ENCODE assay signal across 23 cellular contexts in genomic region chr12:27973487-27973890, GRCh38. TPM values are rescaled to one million over a fixed set of nuclear protein-coding genes. Genes with fewer than 3 reads are reported as not detected.
DNase-seq lines count a peak whose midpoint lies in the region; ATAC-seq and TF ChIP-seq lines count a peak whose summit lies in the region.
"Had no signal": no experiment of that assay in that cellular context is flagged by ENCODE, and none has a peak within 500 bp of the region (broad histone marks: within the 10 kb centered on the region; RNA-seq: fewer than 3 reads in every experiment).

No MANE protein-coding gene starts in this region.

- DNase-seq in DMS53 (lab: John Stamatoyannopoulos, UW) (peak; percentile 53), DMS53 treated with DMSO at 0.1 percent for 48 hours (lab: John Stamatoyannopoulos, UW; ENCODE audit: unreplicated experiment) (no peak), PC-3 (peak; percentile 94), fibroblast of gingiva (ENCODE audit: low read depth) (peak; percentile 24), renal cortical epithelial cell (ENCODE audit: low read depth) (peak; percentile 22), esophagus muscularis mucosa (ENCODE audit: extremely low spot score) (no peak)
- no peak for DNase-seq in activated CD4-positive, alpha-beta T cell treated with anti-CD3 and anti-CD28 coated beads, Interleukin-2, amount 50 U/mL, for 48 hours
- DNase-seq: 8988T; activated CD4-positive, alpha-beta T cell treated with anti-CD3 and anti-CD28 coated beads, Interleukin-2, amount 10 ng/mL, durations not matched to agents 7 days and 5 days; activated CD8-positive, alpha-beta memory T cell treated with anti-CD3 and anti-CD28 coated beads, Interleukin-2, amount 50 U/mL, for 48 hours; activated effector memory CD4-positive, alpha-beta T cell treated with anti-CD3 and anti-CD28 coated beads, Interleukin-2, amount 50 U/mL, for 16 hours; caudate nucleus; islet precursor cell; NCI-H1092; NCI-H2081 treated with DMSO at 0.1 percent for 48 hours; stimulated activated CD4-positive, alpha-beta T cell treated with anti-CD3 and anti-CD28 coated beads, Interleukin-2, amount 100 ng/mL, for 24 hours; stimulated activated naive CD8-positive, alpha-beta T cell treated with anti-CD3 and anti-CD28 coated beads, Interleukin-15, amount 100 ng/mL, for 72 hours; upper lobe of left lung had no signal

- no TSS peak for BruUV-seq in PC-3 (replicated peaks; lab: Mats Ljungman, UMichigan)

- H3K79me2 ChIP-seq in PC-3 (ENCODE audit: low read length), result peaks cover 43% of the 10 kb centered on the region

- POLR2A ChIA-PET in PC-3 (lab: Charles Lee; ENCODE audit: unreplicated experiment), result interaction anchor here (0.6 to 1.1 kb wide), 6 partner anchors 40 to 1249 kb away, joined by 3 to 29 read pairs (median 4); no protein-coding TSS in a partner anchor

- H3K4me1 ChIP-seq in PC-3 (ENCODE audit: insufficient read depth, low read length) (peaks cover 62% of the 10 kb centered on the region), esophagus muscularis mucosa (peaks cover 27 to 46% (median 44%) of the 10 kb centered on the region in 4 donors)
- H3K4me1 ChIP-seq: BE2C had no signal

- H3K36me3 ChIP-seq in PC-3 (ENCODE audit: low read depth, low read length), result peaks cover 2% of the 10 kb centered on the region
- no peaks in the 10 kb centered on the region for H3K36me3 ChIP-seq in esophagus muscularis mucosa
- H3K36me3 ChIP-seq: adrenal gland, BE2C, upper lobe of left lung had no signal

- peaks cover 18% of the 10 kb centered on the region for H3F3A ChIP-seq in PC-3 (ENCODE audit: low read length, unreplicated experiment)

- CTCF ChIA-PET in PC-3 (lab: Charles Lee), result interaction anchor here (0.7 kb wide), 1 partner anchor 55 kb away, joined by 3 read pairs; no protein-coding TSS in a partner anchor

- peak overlapping the region; percentile 75 for H3K9ac ChIP-seq in PC-3 (ENCODE audit: low read length)
- H3K9ac ChIP-seq: KMS-11 had no signal

- no peaks in the 10 kb centered on the region for H3K9me3 ChIP-seq in PC-3 (ENCODE audit: low read length)
- no peaks in the 10 kb centered on the region for H3K9me3 ChIP-seq in esophagus muscularis mucosa
- H3K9me3 ChIP-seq: adrenal gland, BE2C, upper lobe of left lung had no signal

- peak overlapping the region; percentile 1; the same call in 1 of the 2 replicates for H3K4me3 ChIP-seq in PC-3 (ENCODE audit: low read length)
- no peak overlapping the region for H3K4me3 ChIP-seq in esophagus muscularis mucosa
- H3K4me3 ChIP-seq: adrenal gland, lung, upper lobe of left lung had no signal

- WGBS in esophagus muscularis mucosa, result 69% methylated on average over 4 of the region's 4 CpGs

- ATAC-seq in PC-3, result no peak
- ATAC-seq in activated CD4-positive, CD25-positive, alpha-beta regulatory T cell treated with anti-CD3 and anti-CD28 coated beads, Interleukin-2, amount 50 U/mL, for 24 hours, result no peak
- ATAC-seq: stimulated activated naive CD8-positive, alpha-beta T cell treated with anti-CD3 and anti-CD28 coated beads, Interleukin-15, amount 100 ng/mL, for 72 hours had no signal

- no peaks in the 10 kb centered on the region for H3K27me3 ChIP-seq in PC-3 (ENCODE audit: low read length)
- H3K27me3 ChIP-seq in esophagus muscularis mucosa, result peaks cover 0 to 67% (median 18%) of the 10 kb centered on the region in 4 donors

- peaks cover 2% of the 10 kb centered on the region for H4K20me1 ChIP-seq in PC-3 (ENCODE audit: low read length)

- H3K9me2 ChIP-seq in PC-3 (replicated peaks; ENCODE audit: low read length), result no peaks in the 10 kb centered on the region

- no peak overlapping the region for H2AFZ ChIP-seq in PC-3 (ENCODE audit: low read length)

- TF ChIP-seq CTCF in PC-3 (conservative IDR thresholded peaks at IDR 0.05; ENCODE audit: low read depth, low read length) (no peak), esophagus muscularis mucosa (IDR thresholded peaks at IDR 0.05) (no peak)

- intact Hi-C loops in PC-3 (cut with micrococcal nuclease) (no loop called here), esophagus muscularis mucosa (cut with DNase I) (loop anchor here (10.0 kb wide), 1 partner anchor 901 kb away; no protein-coding TSS in a partner anchor)

- no peak for TF ChIP-seq POLR2A in esophagus muscularis mucosa (IDR thresholded peaks at IDR 0.05; ENCODE audit: low read depth)

- TF ChIP-seq EP300 in esophagus muscularis mucosa (IDR thresholded peaks at IDR 0.05), result no peak

- peak overlapping the region; percentile 8 for H3K4me2 ChIP-seq in PC-3 (ENCODE audit: low read length)
- H3K4me2 ChIP-seq: KMS-11 had no signal

- peak overlapping the region; percentile 76 for H3K27ac ChIP-seq in PC-3 (ENCODE audit: low read length)
- H3K27ac ChIP-seq in esophagus muscularis mucosa (replicated peaks in 1 of 4), result no peak overlapping the region
- H3K27ac ChIP-seq: adrenal gland, KMS-11, upper lobe of left lung had no signal

RNA-seq across cellular contexts. Expression of gene PTHLH, which starts 1.0 kb away (rescaled TPM):
- total RNA-seq in PC-3 (2014; rRNA removed) (383 and 414 TPM in 2 replicates), renal cortical epithelial cell (0.40 and 9.7 TPM in 2 replicates), esophagus muscularis mucosa (1 to 10 TPM; 2.5 to 5.5 (median 3.3) TPM)
- total RNA-seq: activated CD4-positive, alpha-beta T cell treated with anti-CD3 and anti-CD28 coated beads, Interleukin-2, amount 10 ng/mL, durations not matched to agents 7 days and 5 days had no signal

Comparison
In these comparisons a context has a peak if more than half of its experiments do, and no peak if none do; other contexts are left out.
1. DNase-seq: peak in DMS53 (single experiment), PC-3 (single experiment), fibroblast of gingiva (single experiment) and renal cortical epithelial cell (single experiment); none in DMS53 treated with DMSO at 0.1 percent for 48 hours (single experiment), activated CD4-positive, alpha-beta T cell treated with anti-CD3 and anti-CD28 coated beads, Interleukin-2, amount 50 U/mL, for 48 hours (0 of 2) and esophagus muscularis mucosa (single experiment).
2. RNA of gene PTHLH, which starts 1.0 kb away (total RNA-seq): 383 to 414 TPM in PC-3; 2.5 to 5.5 TPM in esophagus muscularis mucosa and 0.40 to 9.7 TPM in renal cortical epithelial cell; every median in the first group is over 10 times any median in the second.